In genomic region chr4:185128272-185129119, GRCh38 we compare ENCODE assay signal across 8 cellular contexts. TPM values are rescaled to one million over a fixed set of nuclear protein-coding genes. Genes with fewer than 3 reads are reported as not detected.
A peak's percentile ranks its signal among the peaks of the same experiment; 100 is the strongest.
DNase-seq lines count a peak whose midpoint lies in the region; ATAC-seq and TF ChIP-seq lines count a peak whose summit lies in the region.

No MANE protein-coding gene starts in this region.

- H3K4me1 Mint-ChIP-seq in activated CD4-positive, alpha-beta memory T cell treated with anti-CD3 and anti-CD28 coated beads for 36 hours (ENCODE audit: low read depth): peaks cover 6% of the 10 kb centered on the region
- H3K4me1 Mint-ChIP-seq in endothelial cell (ENCODE audit: unreplicated experiment): peaks cover 3% of the 10 kb centered on the region

- CTCF ChIA-PET in GM10248 (lab: Yijun Ruan, JAX): interaction anchor here (1.3 kb wide), 2 partner anchors 10 to 89 kb away, joined by 3 to 4 read pairs; no protein-coding TSS in a partner anchor
- CTCF ChIA-PET in activated CD4-positive, alpha-beta memory T cell treated with anti-CD3 and anti-CD28 coated beads for 36 hours (lab: Charles Lee): interaction anchor here (0.6 to 2.4 kb wide), 4 partner anchors 8 to 342 kb away, joined by 3 to 11 read pairs (median 3); no protein-coding TSS in a partner anchor

- H3K9me3 ChIP-seq in muscle layer of duodenum (ENCODE audit: control insufficient read depth in 1 of 2, low read length in 2 of 2) (no peaks in the 10 kb centered on the region), uterus (no peaks in the 10 kb centered on the region)

- no peaks in the 10 kb centered on the region for H3K36me3 Mint-ChIP-seq in activated CD4-positive, alpha-beta memory T cell treated with anti-CD3 and anti-CD28 coated beads for 36 hours
- no peaks in the 10 kb centered on the region for H3K36me3 Mint-ChIP-seq in endothelial cell (ENCODE audit: low read depth, unreplicated experiment)

- POLR2A ChIA-PET in GM10248 (lab: Yijun Ruan, JAX): interaction anchor here (1.3 kb wide), 1 partner anchor 15 kb away, joined by 9 read pairs; the partner anchor contains the start of gene SLC25A4
- POLR2A ChIA-PET in activated CD4-positive, alpha-beta memory T cell treated with anti-CD3 and anti-CD28 coated beads for 36 hours (lab: Charles Lee): interaction anchor here (1.6 kb wide), 1 partner anchor 14 kb away, joined by 3 read pairs; the partner anchor contains the start of gene SLC25A4

- H3K27ac Mint-ChIP-seq in activated CD4-positive, alpha-beta memory T cell treated with anti-CD3 and anti-CD28 coated beads for 36 hours: no peak overlapping the region
- H3K27ac Mint-ChIP-seq in endothelial cell (ENCODE audit: unreplicated experiment): peak overlapping the region; percentile 11

- no peaks in the 10 kb centered on the region for H3K9me3 Mint-ChIP-seq in activated CD4-positive, alpha-beta memory T cell treated with anti-CD3 and anti-CD28 coated beads for 36 hours
- no peaks in the 10 kb centered on the region for H3K9me3 Mint-ChIP-seq in endothelial cell (ENCODE audit: unreplicated experiment)

- peaks cover 30% of the 10 kb centered on the region for H3K27me3 Mint-ChIP-seq in activated CD4-positive, alpha-beta memory T cell treated with anti-CD3 and anti-CD28 coated beads for 36 hours
- peaks cover 7% of the 10 kb centered on the region for H3K27me3 Mint-ChIP-seq in endothelial cell (ENCODE audit: unreplicated experiment)

- peak overlapping the region; percentile 47 to 78 for H3K4me3 ChIP-seq in muscle layer of duodenum (ENCODE audit: low read depth in 1 of 2, low read length in 2 of 2)
- H3K4me3 ChIP-seq in uterus: peak overlapping the region; percentile 45 to 50

- H3K27ac ChIP-seq in muscle layer of duodenum (ENCODE audit: low read length) (no peak overlapping the region), uterus (peak overlapping the region; percentile 18 to 60)

- intact Hi-C loops in activated CD4-positive, alpha-beta memory T cell treated with anti-CD3 and anti-CD28 coated beads for 36 hours (cut with micrococcal nuclease): no loop called here
- intact Hi-C loops in uterus (cut with DNase I; ENCODE audit: low total_unique reads): no loop called here

- peak; percentile 70 for ATAC-seq in HG02759 (IDR thresholded peaks at IDR 0.05; ENCODE audit: unreplicated experiment)

- H3K4me3 Mint-ChIP-seq in activated CD4-positive, alpha-beta memory T cell treated with anti-CD3 and anti-CD28 coated beads for 36 hours: peak overlapping the region; percentile 57
- H3K4me3 Mint-ChIP-seq in endothelial cell (ENCODE audit: unreplicated experiment): peak overlapping the region; percentile 78

- DNase-seq in GM10248 (ENCODE audit: extremely low spot score) (peak; percentile 45), endothelial cell (ENCODE audit: low spot score) (peak; percentile 36), uterus (peak in 1 of 2 donors; percentile 33), CD1c-positive myeloid dendritic cell (ENCODE audit: extremely low spot score) (no peak), kidney glomerular epithelial cell (lab: John Stamatoyannopoulos, UW) (no peak)
- peak; percentile 38 for DNase-seq in activated CD4-positive, alpha-beta memory T cell treated with anti-CD3 and anti-CD28 coated beads for 36 hours

- TF ChIP-seq CTCF in GM10248 (IDR thresholded peaks at IDR 0.05; ENCODE audit: control extremely low read depth, extremely low read depth, low read depth, missing control alignments): no peak
- TF ChIP-seq CTCF in endothelial cell (IDR thresholded peaks at IDR 0.05; ENCODE audit: unreplicated experiment): peak; percentile 41
- peak in 1 of 4 experiments; percentile 40 for TF ChIP-seq CTCF in uterus (IDR thresholded peaks at IDR 0.05)

- peaks cover 0 to 8% of the 10 kb centered on the region in 2 donors for H3K4me1 ChIP-seq in muscle layer of duodenum (ENCODE audit: control insufficient read depth in 1 of 2, insufficient read depth in 2 of 2, low read length in 2 of 2)
- H3K4me1 ChIP-seq in uterus: peaks cover 0 to 7% of the 10 kb centered on the region in 2 donors

- H3K36me3 ChIP-seq in muscle layer of duodenum (ENCODE audit: control insufficient read depth in 1 of 2, insufficient read depth in 2 of 2, low read length in 2 of 2): no peaks in the 10 kb centered on the region
- H3K36me3 ChIP-seq in uterus: no peaks in the 10 kb centered on the region

- H3K27me3 ChIP-seq in muscle layer of duodenum (ENCODE audit: low read depth, low read length) (no peaks in the 10 kb centered on the region), uterus (no peaks in the 10 kb centered on the region)

- TF ChIP-seq POLR2A in uterus (IDR thresholded peaks at IDR 0.05): no peak

RNA-seq across cellular contexts. Expression of gene SLC25A4, which starts 14.6 kb away (rescaled TPM):
- total RNA-seq in activated CD4-positive, alpha-beta memory T cell treated with anti-CD3 and anti-CD28 coated beads for 36 hours: 1 to 10 TPM; 7.7 to 8.4 TPM
- 8.9 TPM for total RNA-seq in endothelial cell (ENCODE audit: unreplicated experiment)
- total RNA-seq in uterus: 10 to 100 TPM in 2 of 4 donors, 1 to 10 TPM in 2; 9.5 to 24.4 (median 14.4) TPM

Comparison
In these comparisons a context has a peak if more than half of its experiments do, and no peak if none do; other contexts are left out.
1. DNase-seq: peak in GM10248 (single experiment), activated CD4-positive, alpha-beta memory T cell treated with anti-CD3 and anti-CD28 coated beads for 36 hours (single experiment) and endothelial cell (single experiment); none in CD1c-positive myeloid dendritic cell (single experiment) and kidney glomerular epithelial cell (single experiment).